In the genomic region with DNA sequence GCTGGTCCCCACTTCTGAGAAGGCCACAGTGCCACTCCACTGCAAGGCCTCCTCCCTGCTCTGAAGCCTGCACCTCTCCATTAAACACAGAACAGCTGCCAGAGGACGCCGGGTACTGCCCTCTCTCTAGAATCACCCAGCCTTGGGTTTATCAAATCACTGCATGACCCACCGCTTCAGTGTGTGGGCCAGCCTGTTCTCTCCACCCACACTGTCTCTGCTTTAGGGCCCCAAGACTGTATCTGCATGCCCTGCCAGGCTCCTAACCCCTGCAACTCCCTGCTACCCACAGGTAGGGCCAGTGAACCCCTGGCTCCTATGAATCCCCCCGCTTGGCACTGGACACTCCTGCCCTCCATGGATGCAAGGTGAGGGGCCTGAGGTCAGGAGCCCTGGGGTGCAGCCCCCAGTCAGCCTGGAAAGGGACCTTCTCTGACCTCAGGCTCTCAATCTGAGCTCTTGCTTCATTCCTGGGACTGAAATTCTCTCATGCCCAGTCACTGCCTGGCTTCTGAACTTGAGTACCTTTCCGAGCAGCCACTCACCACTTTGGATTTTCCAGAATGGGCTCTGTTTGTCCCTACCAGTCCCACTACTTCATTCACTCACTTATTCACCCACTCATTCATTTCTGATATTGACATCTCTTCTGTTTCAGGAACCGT, we compare ENCODE assay signal across 13 cellular contexts.
DNase-seq lines count a peak whose midpoint lies in the region; TF ChIP-seq lines count a peak whose summit lies in the region.
"Had no signal": no experiment of that assay in that cellular context is flagged by ENCODE, and none has a peak within 500 bp of the region (broad histone marks: within the 10 kb centered on the region; RNA-seq: fewer than 3 reads in every experiment).

No MANE protein-coding gene starts in this region.

- peaks cover 3% of the 10 kb centered on the region for H3K27me3 Mint-ChIP-seq in endothelial cell (ENCODE audit: unreplicated experiment)

- H3K9me3 Mint-ChIP-seq in endothelial cell (ENCODE audit: unreplicated experiment): no peaks in the 10 kb centered on the region
- H3K9me3 Mint-ChIP-seq: activated naive CD8-positive, alpha-beta T cell treated with anti-CD3 and anti-CD28 coated beads, Interleukin-2, amount 10 ng/mL, durations not matched to agents 7 days and 5 days had no signal

- peak overlapping the region; percentile 46 for H3K9ac ChIP-seq in skeletal muscle satellite cell (ENCODE audit: low read depth, low read length)

- no peak overlapping the region for H3K27ac Mint-ChIP-seq in endothelial cell (ENCODE audit: unreplicated experiment)
- H3K27ac Mint-ChIP-seq: activated naive CD8-positive, alpha-beta T cell treated with anti-CD3 and anti-CD28 coated beads, Interleukin-2, amount 10 ng/mL, durations not matched to agents 7 days and 5 days had no signal

- H3K4me2 ChIP-seq in skeletal muscle satellite cell (ENCODE audit: low read length): peak overlapping the region; percentile 17

- H3K27me3 ChIP-seq in brain microvascular endothelial cell (replicated peaks) (no peaks in the 10 kb centered on the region), left ventricle myocardium inferior (ENCODE audit: low read depth) (peaks cover 4% of the 10 kb centered on the region), skeletal muscle satellite cell (ENCODE audit: control insufficient read depth, insufficient read depth, low read length) (peaks cover 10% of the 10 kb centered on the region)
- H3K27me3 ChIP-seq: Peyer's patch had no signal

- in situ Hi-C loops in brain microvascular endothelial cell (cut with HindIII; ENCODE audit: low pct_ligation_motif_present, low sequenced_read_pairs): no loop called here
- in situ Hi-C loops in ACHN (cut with HindIII; ENCODE audit: low pct_ligation_motif_present, low pct_unique_long_range_greater_than_20kb, low sequenced_read_pairs): no loop called here

- no peaks in the 10 kb centered on the region for H3K36me3 Mint-ChIP-seq in endothelial cell (ENCODE audit: low read depth, unreplicated experiment)
- H3K36me3 Mint-ChIP-seq: activated naive CD8-positive, alpha-beta T cell treated with anti-CD3 and anti-CD28 coated beads, Interleukin-2, amount 10 ng/mL, durations not matched to agents 7 days and 5 days had no signal

- H3K9me3 ChIP-seq in left ventricle myocardium inferior (replicated peaks) (no peaks in the 10 kb centered on the region), skeletal muscle satellite cell (replicated peaks; ENCODE audit: low read length) (no peaks in the 10 kb centered on the region)
- H3K9me3 ChIP-seq: Peyer's patch, stomach had no signal

- H3K36me3 ChIP-seq in brain microvascular endothelial cell (replicated peaks) (no peaks in the 10 kb centered on the region), left ventricle myocardium inferior (no peaks in the 10 kb centered on the region), skeletal muscle satellite cell (ENCODE audit: insufficient read depth, low read length) (no peaks in the 10 kb centered on the region)
- H3K36me3 ChIP-seq: Peyer's patch, stomach had no signal

- intact Hi-C loops in left ventricle myocardium inferior (cut with micrococcal nuclease): loop anchor here (10.0 kb wide), 1 partner anchor 58 kb away; no protein-coding TSS in a partner anchor

- H3K4me3 Mint-ChIP-seq in endothelial cell (ENCODE audit: unreplicated experiment): no peak overlapping the region
- H3K4me3 Mint-ChIP-seq: activated naive CD8-positive, alpha-beta T cell treated with anti-CD3 and anti-CD28 coated beads, Interleukin-2, amount 10 ng/mL, durations not matched to agents 7 days and 5 days had no signal

- DNase-seq in GM04504 (ENCODE audit: low read depth) (peak; percentile 42), brain microvascular endothelial cell (peak; percentile 47), left ventricle myocardium inferior (no peak), D341Med (ENCODE audit: low spot score) (no peak), endothelial cell (ENCODE audit: low spot score) (no peak), ACHN (no peak), glomerular visceral epithelial cell (ENCODE audit: extremely low spot score) (no peak)
- DNase-seq: activated naive CD8-positive, alpha-beta T cell treated with anti-CD3 and anti-CD28 coated beads, Interleukin-2, amount 10 ng/mL, durations not matched to agents 7 days and 5 days; Peyer's patch; stimulated activated CD4-positive, alpha-beta T cell treated with anti-CD3 and anti-CD28 coated beads, Interleukin-4, amount 100 ng/mL, for 4 hours; stomach; T1000 had no signal

- H3K27ac ChIP-seq in brain microvascular endothelial cell (peak overlapping the region; percentile 66), left ventricle myocardium inferior (replicated peaks) (peak overlapping the region; percentile 74)
- H3K27ac ChIP-seq: Peyer's patch, stomach had no signal

- H3K4me1 ChIP-seq in left ventricle myocardium inferior (peaks cover 33% of the 10 kb centered on the region), skeletal muscle satellite cell (ENCODE audit: control insufficient read depth, insufficient read depth, low read length) (peaks cover 14% of the 10 kb centered on the region)
- H3K4me1 ChIP-seq: Peyer's patch, stomach had no signal

- H3K4me3 ChIP-seq in brain microvascular endothelial cell (ENCODE audit: low read depth, low read length) (no peak overlapping the region), left ventricle myocardium inferior (no peak overlapping the region), skeletal muscle satellite cell (ENCODE audit: low read length) (no peak overlapping the region)
- H3K4me3 ChIP-seq: Peyer's patch, stomach had no signal

- peaks cover 3% of the 10 kb centered on the region for H3K4me1 Mint-ChIP-seq in endothelial cell (ENCODE audit: unreplicated experiment)
- H3K4me1 Mint-ChIP-seq: activated naive CD8-positive, alpha-beta T cell treated with anti-CD3 and anti-CD28 coated beads, Interleukin-2, amount 10 ng/mL, durations not matched to agents 7 days and 5 days had no signal

- TF ChIP-seq CTCF in brain microvascular endothelial cell (IDR thresholded peaks at IDR 0.05; ENCODE audit: low read depth, low read length, missing control alignments) (no peak), left ventricle myocardium inferior (IDR thresholded peaks at IDR 0.05; ENCODE audit: borderline replicate concordance) (no peak), endothelial cell (IDR thresholded peaks at IDR 0.05; ENCODE audit: unreplicated experiment) (no peak)

Comparison
In these comparisons a context has a peak if more than half of its experiments do, and no peak if none do; other contexts are left out.
1. DNase-seq: peak in GM04504 (single experiment) and brain microvascular endothelial cell (single experiment); none in left ventricle myocardium inferior (single experiment), D341Med (single experiment), endothelial cell (single experiment), ACHN (single experiment) and glomerular visceral epithelial cell (single experiment).